Comparison of ENCODE assay signal across 1 cellular context in the genomic region with DNA sequence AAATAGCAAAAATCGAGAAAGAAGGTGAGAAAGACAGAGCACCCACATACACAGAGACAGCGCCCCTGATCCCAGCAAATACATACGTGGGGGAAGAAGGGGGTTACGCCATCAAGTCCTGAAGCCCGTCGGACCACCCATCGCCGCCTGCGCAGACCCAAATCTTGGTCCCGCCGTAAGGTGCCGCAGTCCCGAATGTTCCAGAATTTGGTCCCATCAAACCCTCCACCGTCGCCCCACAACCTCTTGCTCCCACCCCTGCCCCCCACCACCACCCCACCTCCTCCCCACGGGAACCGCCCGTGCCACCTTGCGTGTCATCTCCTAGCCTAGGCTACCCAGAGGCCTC.
TF ChIP-seq lines count a peak whose summit lies in the region.

No MANE protein-coding gene starts in this region.

TF ChIP-seq in SK-N-SH, 30 proteins besides CTCF, POLR2A, EP300 and RAD21 (continued from another document):
- TF ChIP-seq MXI1 (IDR thresholded peaks at IDR 0.05; ENCODE audit: low read depth, low read length) (no peak), SIN3A (IDR thresholded peaks at IDR 0.05; ENCODE audit: borderline replicate concordance, low read depth, low read length) (no peak), MEF2A (IDR thresholded peaks at IDR 0.05; ENCODE audit: borderline replicate concordance, low read depth) (no peak), USF1 (IDR thresholded peaks at IDR 0.05; ENCODE audit: borderline replicate concordance, low read depth) (no peak), TEAD4 (IDR thresholded peaks at IDR 0.05; ENCODE audit: borderline replicate concordance, insufficient read depth) (no peak), TAF1 (IDR thresholded peaks at IDR 0.05; ENCODE audit: borderline replicate concordance, low read depth, low read length) (no peak), SMC3 (IDR thresholded peaks at IDR 0.05; ENCODE audit: low read depth, low read length) (no peak), RFX5 (IDR thresholded peaks at IDR 0.05; ENCODE audit: low read length) (no peak), CHD2 (IDR thresholded peaks at IDR 0.05; ENCODE audit: low read length, partially characterized antibody) (no peak), FOSL2 (IDR thresholded peaks at IDR 0.05; ENCODE audit: borderline replicate concordance, low read depth) (no peak), FOXM1 (IDR thresholded peaks at IDR 0.05; ENCODE audit: low read depth) (no peak), GABPA (IDR thresholded peaks at IDR 0.05; ENCODE audit: low read depth) (no peak)
